8 cellular contexts compared by ENCODE assay signal in genomic region chr2:168645696-168646095, GRCh38.
"Had no signal": no experiment of that assay in that cellular context is flagged by ENCODE, and none has a peak within 500 bp of the region (broad histone marks: within the 10 kb centered on the region; RNA-seq: fewer than 3 reads in every experiment).

No MANE protein-coding gene starts in this region.

- ATAC-seq: GM23338, HepG2 had no signal

- H3K27ac ChIP-seq: HL-60 had no signal

- H3K4me3 ChIP-seq: GM23338 had no signal

- H3K9me3 Mint-ChIP-seq: H9, HFFc6 had no signal

- H3K4me3 Mint-ChIP-seq: GM23338, H9, HFFc6, IgD-negative memory B cell had no signal

- H3K27ac Mint-ChIP-seq: GM23338, H9, HFFc6, IgD-negative memory B cell had no signal

- H3K36me3 Mint-ChIP-seq: IgD-negative memory B cell had no signal

- H3K27me3 Mint-ChIP-seq: IgD-negative memory B cell had no signal

- DNase-seq: H9, HCEC 1CT, HFFc6, KG1 had no signal
